Comparison of ENCODE assay signal across 20 cellular contexts in genomic region chr17:77807051-77807745, GRCh38.
DNase-seq lines count a peak whose midpoint lies in the region; ATAC-seq and TF ChIP-seq lines count a peak whose summit lies in the region.
"Had no signal": no experiment of that assay in that cellular context is flagged by ENCODE, and none has a peak within 500 bp of the region (broad histone marks: within the 10 kb centered on the region; RNA-seq: fewer than 3 reads in every experiment).

No MANE protein-coding gene starts in this region.

- H3F3A ChIP-seq in neural cell (ENCODE audit: insufficient read depth, low read length, poor library complexity, severe bottlenecking), result peaks cover 9% of the 10 kb centered on the region

- intact Hi-C loops in left cardiac atrium (cut with DNase I) (no loop called here), left ventricle myocardium superior (cut with micrococcal nuclease) (no loop called here), sigmoid colon (cut with DNase I) (no loop called here)

- H3K27ac Mint-ChIP-seq in chondrocyte (ENCODE audit: unreplicated experiment), result no peak overlapping the region
- H3K27ac Mint-ChIP-seq: B cell; CD4-positive, CD25-positive, alpha-beta regulatory T cell had no signal

- TF ChIP-seq EP300 in neural cell (conservative IDR thresholded peaks at IDR 0.05; ENCODE audit: poor library complexity, severe bottlenecking) (no peak), sigmoid colon (IDR thresholded peaks at IDR 0.05) (no peak)

- H3K36me3 ChIP-seq in neural cell (ENCODE audit: insufficient read depth, low read length) (no peaks in the 10 kb centered on the region), sigmoid colon (no peaks in the 10 kb centered on the region)
- H3K36me3 ChIP-seq: BLaER1 treated with 17β-estradiol and CSF1 and Interleukin-3, amounts not matched to agents 10 nM and 100 nM had no signal

- no peak overlapping the region for H3K9ac ChIP-seq in neural cell (ENCODE audit: low read length)
- H3K9ac ChIP-seq: BLaER1 treated with 17β-estradiol and CSF1 and Interleukin-3, amounts not matched to agents 10 nM and 100 nM; GM23248 had no signal

- H3K4me1 ChIP-seq in sigmoid colon, result peaks cover 0 to 30% (median 26%) of the 10 kb centered on the region in 4 donors

- no peak for TF ChIP-seq CTCF in chondrocyte (IDR thresholded peaks at IDR 0.05)
- no peak for TF ChIP-seq CTCF in neural cell (IDR thresholded peaks at IDR 0.05; ENCODE audit: poor library complexity, severe bottlenecking)
- TF ChIP-seq CTCF in sigmoid colon (IDR thresholded peaks at IDR 0.05), result no peak

- TF ChIP-seq POLR2A in sigmoid colon (IDR thresholded peaks at IDR 0.05), result no peak

- H3K4me2 ChIP-seq in neural cell (ENCODE audit: low read length), result no peak overlapping the region
- H3K4me2 ChIP-seq: BLaER1 treated with 17β-estradiol and CSF1 and Interleukin-3, amounts not matched to agents 10 nM and 100 nM had no signal

- H3K27me3 ChIP-seq in neural cell (ENCODE audit: insufficient read depth, low read depth, low read length), result no peaks in the 10 kb centered on the region
- no peaks in the 10 kb centered on the region for H3K27me3 ChIP-seq in sigmoid colon

- peaks cover 28% of the 10 kb centered on the region for H3K27me3 Mint-ChIP-seq in chondrocyte (ENCODE audit: low read depth)

- H3K79me2 ChIP-seq in neural cell (replicated peaks; ENCODE audit: insufficient read depth, low read length), result no peaks in the 10 kb centered on the region

- DNase-seq in left cardiac atrium (peak; percentile 15), left ventricle myocardium superior (no peak), chondrocyte (ENCODE audit: low spot score) (peak; percentile 65), sigmoid colon (peak; percentile 50)
- DNase-seq in activated T-cell treated with anti-CD3 and anti-CD28 coated beads, Interleukin-2, amount 50 U/mL, for 48 hours, result no peak
- DNase-seq: CD4-positive, CD25-positive, alpha-beta regulatory T cell; CD8-positive, alpha-beta memory T cell; COR-L47; DMS 273 treated with DMSO at 0.1 percent for 48 hours; DMS53; DND-41; EL; GM23248; HCEC 1CT had no signal

- peak overlapping the region; percentile 12 for H3K27ac ChIP-seq in neural cell (ENCODE audit: low read length)
- H3K27ac ChIP-seq in sigmoid colon, result no peak overlapping the region
- H3K27ac ChIP-seq: BLaER1 treated with 17β-estradiol and CSF1 and Interleukin-3, amounts not matched to agents 10 nM and 100 nM; GM23248 had no signal

- no peak for ATAC-seq in left cardiac atrium
- ATAC-seq in left ventricle myocardium superior, result no peak
- ATAC-seq in HG03460 (IDR thresholded peaks at IDR 0.05; ENCODE audit: unreplicated experiment), result no peak
- ATAC-seq: GM12878, K562 had no signal

- H2AFZ ChIP-seq in neural cell (ENCODE audit: low read depth, low read length), result no peak overlapping the region
- H2AFZ ChIP-seq: GM23248 had no signal

- no peaks in the 10 kb centered on the region for H3K36me3 Mint-ChIP-seq in chondrocyte (ENCODE audit: low read depth)
- H3K36me3 Mint-ChIP-seq: CD4-positive, CD25-positive, alpha-beta regulatory T cell; CD8-positive, alpha-beta memory T cell had no signal

- no peak overlapping the region for H3K4me3 Mint-ChIP-seq in chondrocyte (ENCODE audit: unreplicated experiment)
- H3K4me3 Mint-ChIP-seq: B cell; CD4-positive, CD25-positive, alpha-beta regulatory T cell; CD8-positive, alpha-beta memory T cell had no signal

- 69 to 87% methylated on average over 12 of the region's 12 CpGs for WGBS in sigmoid colon, 2 donors

- H3K9me3 Mint-ChIP-seq in chondrocyte (ENCODE audit: low read depth), result no peaks in the 10 kb centered on the region
- H3K9me3 Mint-ChIP-seq: CD8-positive, alpha-beta memory T cell had no signal

- peaks cover 16% of the 10 kb centered on the region for H3K4me1 Mint-ChIP-seq in chondrocyte (ENCODE audit: low read depth)
- H3K4me1 Mint-ChIP-seq: B cell had no signal

- no peak for TF ChIP-seq RAD21 in neural cell (conservative IDR thresholded peaks at IDR 0.05)

- H3K9me2 ChIP-seq in neural cell (ENCODE audit: insufficient read depth, low read length), result no peaks in the 10 kb centered on the region

- H4K20me1 ChIP-seq in neural cell (ENCODE audit: insufficient read depth), result no peaks in the 10 kb centered on the region

- H3K4me3 ChIP-seq in neural cell (ENCODE audit: low read length) (no peak overlapping the region), sigmoid colon (no peak overlapping the region)
- H3K4me3 ChIP-seq: BLaER1 treated with 17β-estradiol and CSF1 and Interleukin-3, amounts not matched to agents 10 nM and 100 nM; GM12878; GM23248; K562 had no signal

- H3K9me3 ChIP-seq in neural cell (ENCODE audit: low read length) (no peaks in the 10 kb centered on the region), sigmoid colon (no peaks in the 10 kb centered on the region)
- H3K9me3 ChIP-seq: BLaER1 treated with 17β-estradiol and CSF1 and Interleukin-3, amounts not matched to agents 10 nM and 100 nM had no signal

TF ChIP-seq in neural cell, 6 proteins besides CTCF, POLR2A, EP300 and RAD21:
- TF ChIP-seq REST (IDR thresholded peaks at IDR 0.05; ENCODE audit: borderline replicate concordance) (no peak), EZH2 (IDR thresholded peaks at IDR 0.05; ENCODE audit: borderline replicate concordance, insufficient read depth, low read length, poor library complexity, severe bottlenecking) (no peak), TAF1 (IDR thresholded peaks at IDR 0.05; ENCODE audit: low read depth) (no peak), MXI1 (conservative IDR thresholded peaks at IDR 0.05; ENCODE audit: poor library complexity, severe bottlenecking) (no peak), SMC3 (conservative IDR thresholded peaks at IDR 0.05; ENCODE audit: poor library complexity) (no peak), POLR2AphosphoS5 (IDR thresholded peaks at IDR 0.05) (no peak)

Comparison
In these comparisons a context has a peak if more than half of its experiments do, and no peak if none do; other contexts are left out.
1. DNase-seq: peak in left cardiac atrium (single experiment), chondrocyte (single experiment) and sigmoid colon (single experiment); none in left ventricle myocardium superior (single experiment) and activated T-cell treated with anti-CD3 and anti-CD28 coated beads, Interleukin-2, amount 50 U/mL, for 48 hours (0 of 2).